8 cellular contexts compared by ENCODE assay signal in the genomic region with DNA sequence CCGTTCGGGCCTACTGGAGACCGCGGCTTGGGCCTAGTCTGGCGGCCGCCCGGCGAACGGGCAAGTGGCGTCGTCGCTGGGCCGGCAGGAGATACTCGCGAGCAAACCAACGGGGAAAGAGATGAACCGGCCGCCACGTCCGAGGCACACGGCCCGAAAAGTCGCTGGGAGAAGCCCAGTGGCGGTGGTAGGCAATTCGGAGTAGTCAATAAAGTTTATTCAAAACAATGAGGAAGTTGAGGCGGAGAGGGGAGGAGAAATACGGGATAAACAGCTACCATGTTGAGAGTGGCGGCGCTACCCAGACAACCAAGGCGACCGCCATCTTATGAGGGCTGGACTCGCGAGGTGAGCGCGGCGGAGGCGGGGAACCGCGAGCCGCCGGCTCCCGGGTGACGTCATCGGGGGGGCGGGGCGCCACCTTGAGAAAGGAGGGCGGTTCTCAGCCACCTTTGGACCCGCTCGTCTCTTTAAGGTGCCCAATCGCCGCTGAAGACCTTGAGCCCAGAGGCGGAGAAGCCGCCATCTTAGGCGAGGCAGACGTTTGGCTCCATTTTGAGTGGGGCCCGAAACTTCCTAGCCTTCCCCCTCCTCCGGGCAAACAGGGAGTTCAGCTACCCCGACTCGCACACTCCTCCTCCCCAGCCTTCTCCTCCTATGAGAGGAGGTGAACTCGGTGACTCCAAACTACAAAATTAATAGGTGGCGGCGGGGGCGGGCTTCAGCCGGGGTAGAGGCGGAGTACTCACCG. TPM values are rescaled to one million over a fixed set of nuclear protein-coding genes. Genes with fewer than 3 reads are reported as not detected.
DNase-seq lines count a peak whose midpoint lies in the region; ATAC-seq and TF ChIP-seq lines count a peak whose summit lies in the region.

A gene (minus strand): TSS at position 348 of the 751 bp plus-strand sequence. CDS start 1,745 bp downstream, outside the sequence.

- intact Hi-C loops in PC-3 (cut with micrococcal nuclease): loop anchor here (5.0 to 10.0 kb wide), 2 partner anchors 362 to 960 kb away; a partner anchor contains a TSS

- BruUV-seq in PC-3 (replicated peaks; lab: Mats Ljungman, UMichigan): no TSS peak

- no peaks in the 10 kb centered on the region for H4K20me1 ChIP-seq in PC-3 (ENCODE audit: low read length)

- H3K4me1 ChIP-seq in PC-3 (ENCODE audit: insufficient read depth, low read length): peaks cover 24% of the 10 kb centered on the region

- DNase-seq in DMS114 treated with DMSO at 0.1 percent for 48 hours (lab: John Stamatoyannopoulos, UW; ENCODE audit: unreplicated experiment): peak; percentile 92
- DNase-seq in Jurkat, Clone E6-1 (ENCODE audit: low read depth, low spot score): peak; percentile 93
- DNase-seq in PC-3: peak; percentile 96
- peak; percentile 89 for DNase-seq in activated T-cell treated with anti-CD3 and anti-CD28 coated beads for 48 hours (ENCODE audit: low read depth)
- DNase-seq in epidermal melanocyte (ENCODE audit: insufficient read length, low spot score): peak; percentile 25
- peak; percentile 70 for DNase-seq in middle frontal gyrus (ENCODE audit: extremely low spot score, low spot score)
- peak; percentile 86 to 90 for DNase-seq in stimulated activated CD8-positive, alpha-beta memory T cell treated with anti-CD3 and anti-CD28 coated beads, Interleukin-2, amount 100 ng/mL, for 1 hour (ENCODE audit: low read depth in 2 of 2)

- H3K4me3 ChIP-seq in Jurkat, Clone E6-1 (ENCODE audit: low read length): peak within 1 kb of the TSS; percentile 75
- peak within 1 kb of the TSS; percentile 83 for H3K4me3 ChIP-seq in PC-3 (ENCODE audit: low read length)

- TF ChIP-seq CTCF in PC-3 (conservative IDR thresholded peaks at IDR 0.05; ENCODE audit: low read depth, low read length): no peak

- POLR2A ChIA-PET in PC-3 (lab: Charles Lee; ENCODE audit: unreplicated experiment): interaction anchor here (0.6 to 1.0 kb wide), 4 partner anchors 137 to 358 kb away, joined by 3 to 6 read pairs (median 6); no protein-coding TSS in a partner anchor

- no peaks in the 10 kb centered on the region for H3F3A ChIP-seq in PC-3 (ENCODE audit: low read length, unreplicated experiment)

- H2AFZ ChIP-seq in PC-3 (ENCODE audit: low read length): peak within 1 kb of the TSS; percentile 96

- peak; percentile 86 for ATAC-seq in GM21717 (IDR thresholded peaks at IDR 0.05; ENCODE audit: unreplicated experiment)
- ATAC-seq in PC-3: peak; percentile 78

- H3K9me3 ChIP-seq in PC-3 (ENCODE audit: low read length): no peaks in the 10 kb centered on the region

- H3K27ac ChIP-seq in PC-3 (ENCODE audit: low read length): peak within 1 kb of the TSS; percentile 94

- CTCF ChIA-PET in PC-3 (lab: Charles Lee): interaction anchor here (0.5 kb wide), 1 partner anchor 396 kb away, joined by 3 read pairs; a partner anchor contains a TSS

- no peaks in the 10 kb centered on the region for H3K9me2 ChIP-seq in PC-3 (replicated peaks; ENCODE audit: low read length)

- H3K27me3 ChIP-seq in PC-3 (ENCODE audit: low read length): no peaks in the 10 kb centered on the region

- H3K36me3 ChIP-seq in PC-3 (ENCODE audit: low read depth, low read length): peaks cover 11% of the 10 kb centered on the region

- peak within 1 kb of the TSS; percentile 97 for H3K9ac ChIP-seq in PC-3 (ENCODE audit: low read length)

- peak within 1 kb of the TSS; percentile 87 for H3K4me2 ChIP-seq in PC-3 (ENCODE audit: low read length)

- H3K79me2 ChIP-seq in PC-3 (ENCODE audit: low read length): peaks cover 32% of the 10 kb centered on the region

RNA-seq across cellular contexts. Expression of the gene that starts here (rescaled TPM):
- polyA plus RNA-seq in Jurkat, Clone E6-1 (2012; ENCODE audit: insufficient read depth, insufficient read length): 25.6 TPM
- 19.4 and 33.7 TPM in 2 replicates for total RNA-seq in PC-3 (2014; rRNA removed)

Comparison
In these comparisons a context has a peak if more than half of its experiments do, and no peak if none do; other contexts are left out.
1. Peak in every context shown above with its lines: DNase-seq, ATAC-seq, H3K4me3 ChIP-seq and H3K27ac ChIP-seq.
2. DNase-seq: peak in every context shown above with its lines; median percentile 96 in PC-3; 93 in Jurkat, Clone E6-1; 92 in DMS114 treated with DMSO at 0.1 percent for 48 hours; 89 in activated T-cell treated with anti-CD3 and anti-CD28 coated beads for 48 hours; 88 in stimulated activated CD8-positive, alpha-beta memory T cell treated with anti-CD3 and anti-CD28 coated beads, Interleukin-2, amount 100 ng/mL, for 1 hour; 70 in middle frontal gyrus; 25 in epidermal melanocyte.